8 cellular contexts compared by ENCODE assay signal in the genomic region with DNA sequence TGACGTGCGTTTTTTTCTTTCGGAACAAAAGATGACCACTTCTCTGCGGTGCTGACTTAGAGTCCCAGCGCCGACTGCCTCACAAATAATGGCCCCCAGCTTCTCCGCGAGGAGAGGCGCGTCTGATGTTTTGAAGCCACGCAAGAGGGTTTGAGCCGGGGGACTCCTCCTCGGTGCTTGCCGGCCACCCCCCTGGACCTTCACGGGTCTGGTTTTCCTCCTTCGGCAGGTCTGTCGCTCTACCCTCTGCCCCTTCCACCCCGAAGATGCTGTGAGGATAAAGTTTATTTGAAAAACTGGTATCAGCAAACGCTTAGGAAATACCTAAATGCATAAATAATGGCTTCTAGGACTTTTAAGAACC. TPM values are rescaled to one million over a fixed set of nuclear protein-coding genes. Genes with fewer than 3 reads are reported as not detected.
DNase-seq lines count a peak whose midpoint lies in the region; ATAC-seq and TF ChIP-seq lines count a peak whose summit lies in the region.

No MANE protein-coding gene starts in this region.

- no peak for DNase-seq in activated T-cell treated with anti-CD3 and anti-CD28 coated beads, Interleukin-2, amount 50 U/mL, for 4 hours
- DNase-seq in activated T-cell treated with anti-CD3 and anti-CD28 coated beads for 4 hours = no peak
- no peak for DNase-seq in WTC11 (ENCODE audit: low spot score)
- no peak for DNase-seq in hepatocyte (ENCODE audit: low spot score)
- no peak for DNase-seq in spleen
- DNase-seq in GM10248 (ENCODE audit: extremely low spot score) = no peak

- TF ChIP-seq POLR2A in spleen (IDR thresholded peaks at IDR 0.05) = no peak

- peaks cover 24% of the 10 kb centered on the region for H3K36me3 Mint-ChIP-seq in activated T-cell treated with anti-CD3 and anti-CD28 coated beads, Interleukin-2, amount 50 U/mL, for 4 hours (ENCODE audit: insufficient read depth)
- H3K36me3 Mint-ChIP-seq in WTC11 = peaks cover 16% of the 10 kb centered on the region

- intact Hi-C loops in spleen (cut with DNase I; ENCODE audit: low total_unique reads) = no loop called here

- POLR2A ChIA-PET in WTC11 (lab: Charles Lee) (interaction anchor here (1.5 kb wide), 1 partner anchor 12 kb away, joined by 3 read pairs; a partner anchor contains a TSS), GM10248 (lab: Yijun Ruan, JAX) (no interaction called here)

- H3K9me3 Mint-ChIP-seq in activated T-cell treated with anti-CD3 and anti-CD28 coated beads, Interleukin-2, amount 50 U/mL, for 4 hours = no peaks in the 10 kb centered on the region
- no peaks in the 10 kb centered on the region for H3K9me3 Mint-ChIP-seq in WTC11

- no peaks in the 10 kb centered on the region for H3K27me3 Mint-ChIP-seq in activated T-cell treated with anti-CD3 and anti-CD28 coated beads, Interleukin-2, amount 50 U/mL, for 4 hours (ENCODE audit: low read depth)
- H3K27me3 Mint-ChIP-seq in WTC11 (ENCODE audit: low read depth) = no peaks in the 10 kb centered on the region

- no peaks in the 10 kb centered on the region for H4K20me1 ChIP-seq in hepatocyte (ENCODE audit: insufficient read depth, poor library complexity, severe bottlenecking)

- H3K79me2 ChIP-seq in hepatocyte = peaks cover 42% of the 10 kb centered on the region

- H3K27me3 ChIP-seq in hepatocyte (no peaks in the 10 kb centered on the region), spleen (replicated peaks in 1 of 7) (no peaks in the 10 kb centered on the region)

- H3K36me3 ChIP-seq in hepatocyte (replicated peaks; ENCODE audit: insufficient read depth, low read depth) = no peaks in the 10 kb centered on the region
- H3K36me3 ChIP-seq in spleen = peaks cover 0 to 40% (median 22%) of the 10 kb centered on the region in 6 donors

- H3K4me1 ChIP-seq in hepatocyte (ENCODE audit: insufficient read depth) (no peaks in the 10 kb centered on the region), spleen (peaks cover 29 to 76% (median 59%) of the 10 kb centered on the region in 6 donors)

- H3K27ac ChIP-seq in hepatocyte (peak overlapping the region; percentile 88), spleen (peak overlapping the region; percentile 89 to 95 (median 92))

- H3K9me3 ChIP-seq in hepatocyte (ENCODE audit: low read depth) (no peaks in the 10 kb centered on the region), spleen (no peaks in the 10 kb centered on the region)

- CTCF ChIA-PET in WTC11 (lab: Charles Lee) (interaction anchor here (0.6 kb wide), 1 partner anchor 28 kb away, joined by 3 read pairs; no protein-coding TSS in a partner anchor), GM10248 (lab: Yijun Ruan, JAX) (interaction anchor here (1.4 kb wide), 1 partner anchor 10 kb away, joined by 4 read pairs; no protein-coding TSS in a partner anchor)

- no peaks in the 10 kb centered on the region for H3K9me2 ChIP-seq in hepatocyte (replicated peaks; ENCODE audit: insufficient read depth)

- H3K4me3 Mint-ChIP-seq in activated T-cell treated with anti-CD3 and anti-CD28 coated beads, Interleukin-2, amount 50 U/mL, for 4 hours = peak overlapping the region; percentile 91
- H3K4me3 Mint-ChIP-seq in WTC11 = peak overlapping the region; percentile 92

- H3K4me3 ChIP-seq in hepatocyte (peak overlapping the region; percentile 91), spleen (peak overlapping the region; percentile 58 to 97 (median 94))

- peak overlapping the region; percentile 75 for H2AFZ ChIP-seq in hepatocyte

- WGBS in hepatocyte (ENCODE audit: low lambda C conversion rate, missing lambda C conversion rate) = 2% methylated on average over 19 of the region's 19 CpGs
- 0 to 1% (median 1%) methylated on average over 14 to 19 of the region's 19 CpGs for WGBS in spleen, 5 donors

- peak in 1 of 2 donors; percentile 1 for ATAC-seq in activated T-cell treated with anti-CD3 and anti-CD28 coated beads, Interleukin-2, amount 50 U/mL, for 4 hours
- no peak for ATAC-seq in WTC11
- no peak for ATAC-seq in HG02759 (IDR thresholded peaks at IDR 0.05; ENCODE audit: unreplicated experiment)
- no peak for ATAC-seq in HG02884 (IDR thresholded peaks at IDR 0.05; ENCODE audit: unreplicated experiment)

- peak overlapping the region; percentile 84 for H3K27ac Mint-ChIP-seq in WTC11

- TF ChIP-seq CTCF in WTC11 (IDR thresholded peaks at IDR 0.05) (no peak), hepatocyte (IDR thresholded peaks at IDR 0.05; ENCODE audit: poor library complexity) (no peak), spleen (IDR thresholded peaks at IDR 0.05 in 8 of 11, conservative IDR thresholded peaks at IDR 0.05 in 3 of 11) (no peak), GM10248 (IDR thresholded peaks at IDR 0.05; ENCODE audit: control extremely low read depth, extremely low read depth, low read depth, missing control alignments) (no peak)

- H3K4me1 Mint-ChIP-seq in activated T-cell treated with anti-CD3 and anti-CD28 coated beads, Interleukin-2, amount 50 U/mL, for 4 hours (ENCODE audit: low read depth) = peaks cover 62% of the 10 kb centered on the region
- H3K4me1 Mint-ChIP-seq in WTC11 = peaks cover 60% of the 10 kb centered on the region

- peak overlapping the region; percentile 89 for H3K4me2 ChIP-seq in hepatocyte

TF ChIP-seq in WTC11, 78 proteins besides CTCF, POLR2A, EP300 and RAD21 (continues in another document):
- TF ChIP-seq, protein P1, sequence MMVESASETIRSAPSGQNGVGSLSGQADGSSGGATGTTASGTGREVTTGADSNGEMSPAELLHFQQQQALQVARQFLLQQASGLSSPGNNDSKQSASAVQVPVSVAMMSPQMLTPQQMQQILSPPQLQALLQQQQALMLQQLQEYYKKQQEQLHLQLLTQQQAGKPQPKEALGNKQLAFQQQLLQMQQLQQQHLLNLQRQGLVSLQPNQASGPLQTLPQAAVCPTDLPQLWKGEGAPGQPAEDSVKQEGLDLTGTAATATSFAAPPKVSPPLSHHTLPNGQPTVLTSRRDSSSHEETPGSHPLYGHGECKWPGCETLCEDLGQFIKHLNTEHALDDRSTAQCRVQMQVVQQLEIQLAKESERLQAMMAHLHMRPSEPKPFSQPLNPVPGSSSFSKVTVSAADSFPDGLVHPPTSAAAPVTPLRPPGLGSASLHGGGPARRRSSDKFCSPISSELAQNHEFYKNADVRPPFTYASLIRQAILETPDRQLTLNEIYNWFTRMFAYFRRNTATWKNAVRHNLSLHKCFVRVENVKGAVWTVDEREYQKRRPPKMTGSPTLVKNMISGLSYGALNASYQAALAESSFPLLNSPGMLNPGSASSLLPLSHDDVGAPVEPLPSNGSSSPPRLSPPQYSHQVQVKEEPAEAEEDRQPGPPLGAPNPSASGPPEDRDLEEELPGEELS (CRISPR knock-in tag; IDR thresholded peaks at IDR 0.05) = no peak
- no peak for TF ChIP-seq JAZF1 (CRISPR knock-in tag; IDR thresholded peaks at IDR 0.05)
- TF ChIP-seq NFE2L1 (CRISPR knock-in tag; IDR thresholded peaks at IDR 0.05) = no peak
- TF ChIP-seq ELF4 (CRISPR knock-in tag; IDR thresholded peaks at IDR 0.05; ENCODE audit: low read depth) = no peak
- TF ChIP-seq, protein P2, sequence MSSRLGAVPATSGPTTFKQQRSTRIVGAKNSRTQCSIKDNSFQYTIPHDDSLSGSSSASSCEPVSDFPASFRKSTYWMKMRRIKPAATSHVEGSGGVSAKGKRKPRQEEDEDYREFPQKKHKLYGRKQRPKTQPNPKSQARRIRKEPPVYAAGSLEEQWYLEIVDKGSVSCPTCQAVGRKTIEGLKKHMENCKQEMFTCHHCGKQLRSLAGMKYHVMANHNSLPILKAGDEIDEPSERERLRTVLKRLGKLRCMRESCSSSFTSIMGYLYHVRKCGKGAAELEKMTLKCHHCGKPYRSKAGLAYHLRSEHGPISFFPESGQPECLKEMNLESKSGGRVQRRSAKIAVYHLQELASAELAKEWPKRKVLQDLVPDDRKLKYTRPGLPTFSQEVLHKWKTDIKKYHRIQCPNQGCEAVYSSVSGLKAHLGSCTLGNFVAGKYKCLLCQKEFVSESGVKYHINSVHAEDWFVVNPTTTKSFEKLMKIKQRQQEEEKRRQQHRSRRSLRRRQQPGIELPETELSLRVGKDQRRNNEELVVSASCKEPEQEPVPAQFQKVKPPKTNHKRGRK (CRISPR knock-in tag; IDR thresholded peaks at IDR 0.05; ENCODE audit: borderline replicate concordance) = no peak
- TF ChIP-seq GABPB1 (CRISPR knock-in tag; IDR thresholded peaks at IDR 0.05) = no peak
- TF ChIP-seq, protein P3, sequence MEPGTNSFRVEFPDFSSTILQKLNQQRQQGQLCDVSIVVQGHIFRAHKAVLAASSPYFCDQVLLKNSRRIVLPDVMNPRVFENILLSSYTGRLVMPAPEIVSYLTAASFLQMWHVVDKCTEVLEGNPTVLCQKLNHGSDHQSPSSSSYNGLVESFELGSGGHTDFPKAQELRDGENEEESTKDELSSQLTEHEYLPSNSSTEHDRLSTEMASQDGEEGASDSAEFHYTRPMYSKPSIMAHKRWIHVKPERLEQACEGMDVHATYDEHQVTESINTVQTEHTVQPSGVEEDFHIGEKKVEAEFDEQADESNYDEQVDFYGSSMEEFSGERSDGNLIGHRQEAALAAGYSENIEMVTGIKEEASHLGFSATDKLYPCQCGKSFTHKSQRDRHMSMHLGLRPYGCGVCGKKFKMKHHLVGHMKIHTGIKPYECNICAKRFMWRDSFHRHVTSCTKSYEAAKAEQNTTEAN (CRISPR knock-in tag; IDR thresholded peaks at IDR 0.05) = no peak

RNA-seq across cellular contexts. Expression of a gene that starts 0.6 kb away (rescaled TPM):
- 10 to 100 TPM; 39.1 to 48.4 (median 47.0) TPM for total RNA-seq in activated T-cell treated with anti-CD3 and anti-CD28 coated beads, Interleukin-2, amount 50 U/mL, for 4 hours
- 23.7 to 29.3 TPM (median 24.0 TPM) in 3 replicates for total RNA-seq in WTC11 (2021)
- 10.6 and 11.2 TPM in 2 replicates for total RNA-seq in hepatocyte
- polyA plus RNA-seq in hepatocyte = 25.3 and 29.0 TPM in 2 replicates
- total RNA-seq in spleen = 10 to 100 TPM; 29.7 to 55.3 (median 39.4) TPM
- 10 to 100 TPM; 38.1 to 83.7 (median 67.6) TPM for polyA plus RNA-seq in spleen

RNA-seq across cellular contexts. Expression of a gene that starts 0.8 kb away (rescaled TPM):
- 10 to 100 TPM; 74.8 to 92.6 (median 76.2) TPM for total RNA-seq in activated T-cell treated with anti-CD3 and anti-CD28 coated beads, Interleukin-2, amount 50 U/mL, for 4 hours
- total RNA-seq in WTC11 (2021) = 34.1 to 36.8 TPM (median 36.4 TPM) in 3 replicates
- total RNA-seq in hepatocyte = 43.8 and 48.3 TPM in 2 replicates
- polyA plus RNA-seq in hepatocyte = 47.9 and 48.6 TPM in 2 replicates
- 100 to 1,000 TPM in 1 of 7 donors, 10 to 100 TPM in 6; 35.6 to 105 (median 47.3) TPM for total RNA-seq in spleen
- 10 to 100 TPM; 51.5 to 68.9 (median 66.3) TPM for polyA plus RNA-seq in spleen

RNA-seq across cellular contexts. Expression of a gene that starts 11.9 kb away (rescaled TPM):
- 10 to 100 TPM; 42.4 to 49.3 (median 45.2) TPM for total RNA-seq in activated T-cell treated with anti-CD3 and anti-CD28 coated beads, Interleukin-2, amount 50 U/mL, for 4 hours
- total RNA-seq in WTC11 (2021) = 27.7 to 32.7 TPM (median 28.7 TPM) in 3 replicates
- total RNA-seq in hepatocyte = 38.7 and 44.8 TPM in 2 replicates
- 40.2 and 50.4 TPM in 2 replicates for polyA plus RNA-seq in hepatocyte
- 10 to 100 TPM; 27.7 to 49.5 (median 32.5) TPM for total RNA-seq in spleen
- polyA plus RNA-seq in spleen = 10 to 100 TPM; 13.3 to 20.0 (median 16.5) TPM

RNA-seq across cellular contexts. Expression of a gene that starts 32.9 kb away (rescaled TPM):
- 10 to 100 TPM; 22.8 to 28.1 (median 27.5) TPM for total RNA-seq in activated T-cell treated with anti-CD3 and anti-CD28 coated beads, Interleukin-2, amount 50 U/mL, for 4 hours
- total RNA-seq in WTC11 (2021) (18.3 to 19.2 TPM (median 18.8 TPM) in 3 replicates), hepatocyte (28.1 and 34.6 TPM in 2 replicates), spleen (10 to 100 TPM; 16.1 to 38.0 (median 18.9) TPM)
- polyA plus RNA-seq in hepatocyte (7.7 and 11.5 TPM in 2 replicates), spleen (1 to 10 TPM; 5.3 to 8.3 (median 6.3) TPM)
